In the genomic region with DNA sequence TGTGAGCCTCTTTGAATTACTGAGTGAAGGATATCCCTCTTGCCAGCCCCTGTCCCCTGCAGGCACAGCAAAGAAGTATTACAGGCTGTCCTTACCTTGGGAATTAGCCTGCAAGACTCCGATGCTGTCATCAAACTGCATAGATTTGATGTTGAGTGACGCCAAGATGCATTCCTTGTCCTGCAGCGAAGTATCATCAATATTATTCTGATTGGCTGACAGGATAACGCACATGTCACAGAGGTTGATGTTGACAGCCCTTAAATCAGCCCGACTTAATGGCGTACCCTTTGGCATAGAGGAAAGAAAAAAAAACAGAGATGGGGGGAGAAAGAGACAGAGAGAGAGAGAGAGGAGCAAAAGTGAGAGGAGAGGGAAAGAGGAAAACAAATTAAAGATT, we compare ENCODE assay signal across 25 cellular contexts.
"Had no signal": no experiment of that assay in that cellular context is flagged by ENCODE, and none has a peak within 500 bp of the region (broad histone marks: within the 10 kb centered on the region; RNA-seq: fewer than 3 reads in every experiment).

No MANE protein-coding gene starts in this region.

- DNase-seq: hypothalamus; immature natural killer cell; kidney; left colon; left lung; lower lobe of right lung; mammary epithelial cell; mesenchymal stem cell; naive thymus-derived CD8-positive, alpha-beta T cell; nucleus accumbens; pancreas; posterior cingulate gyrus; psoas muscle; right lobe of liver; stimulated activated CD4-positive, alpha-beta T cell treated with anti-CD3 and anti-CD28 coated beads, Interleukin-1b, Interleukin-23, amount 100 ng/mL, for 48 hours; stimulated activated CD4-positive, alpha-beta T cell treated with anti-CD3 and anti-CD28 coated beads, Interleukin-2, amount 100 ng/mL, for 48 hours; stimulated activated CD4-positive, alpha-beta T cell treated with anti-CD3 and anti-CD28 coated beads, Interleukin-4, amount 100 ng/mL, for 4 hours; stimulated activated CD8-positive, alpha-beta memory T cell treated with anti-CD3 and anti-CD28 coated beads, Interleukin-4, amount 100 ng/mL, for 48 hours; stimulated activated naive CD4-positive, alpha-beta T cell treated with Interleukin-2 at 50 U/mL for 16 hours; stimulated activated naive CD8-positive, alpha-beta T cell treated with anti-CD3 and anti-CD28 coated beads, Interleukin-15, amount 100 ng/mL, for 72 hours; substantia nigra had no signal

- H3K4me3 ChIP-seq: left lung, lower lobe of right lung, pancreas, psoas muscle, right atrium auricular region, right lobe of liver, smooth muscle cell, tibial nerve, vagina had no signal

- H3K36me3 ChIP-seq: left lung, lower lobe of right lung, pancreas, right atrium auricular region, tibial nerve, vagina had no signal

- H3K4me2 ChIP-seq: smooth muscle cell had no signal

- H3K27ac ChIP-seq: left lung, lower lobe of right lung, pancreas, psoas muscle, right atrium auricular region, right lobe of liver, tibial nerve, vagina had no signal

- H3K9me3 ChIP-seq: left lung, lower lobe of right lung, pancreas, psoas muscle, right atrium auricular region, right lobe of liver, tibial nerve, vagina had no signal

- H3K27me3 ChIP-seq: left lung, pancreas, right atrium auricular region, right lobe of liver, tibial nerve, vagina had no signal
